In genomic region chr9:97809666-97810344, GRCh38 we compare ENCODE assay signal across 20 cellular contexts. TPM values are rescaled to one million over a fixed set of nuclear protein-coding genes. Genes with fewer than 3 reads are reported as not detected.
DNase-seq lines count a peak whose midpoint lies in the region; ATAC-seq, FAIRE-seq and TF ChIP-seq lines count a peak whose summit lies in the region.
"Had no signal": no experiment of that assay in that cellular context is flagged by ENCODE, and none has a peak within 500 bp of the region (broad histone marks: within the 10 kb centered on the region; RNA-seq: fewer than 3 reads in every experiment).

No MANE protein-coding gene starts in this region.

- intact Hi-C loops in A673 (cut with micrococcal nuclease; ENCODE audit: unreplicated experiment) = no loop called here
- intact Hi-C loops in spleen (cut with DNase I; ENCODE audit: low total_unique reads) = no loop called here
- intact Hi-C loops in CD4-positive, alpha-beta memory T cell (cut with micrococcal nuclease) = no loop called here

- no peaks in the 10 kb centered on the region for H3K36me3 Mint-ChIP-seq in GM23338 (ENCODE audit: low read depth)
- H3K36me3 Mint-ChIP-seq in CD4-positive, alpha-beta memory T cell = no peaks in the 10 kb centered on the region

- H3K27me3 ChIP-seq in A673 (replicated peaks; ENCODE audit: insufficient read depth, low read depth, low read length, poor library complexity) (peaks cover 9% of the 10 kb centered on the region), GM23338 (ENCODE audit: insufficient read depth) (peaks cover 6% of the 10 kb centered on the region; the same call in 1 of the 2 replicates), spleen (replicated peaks in 1 of 7) (peaks cover 0 to 54% (median 6%) of the 10 kb centered on the region in 7 donors)
- no peaks in the 10 kb centered on the region for H3K27me3 ChIP-seq in CD4-positive, alpha-beta memory T cell (ENCODE audit: insufficient read depth, low read length)

- CTCF ChIA-PET in A673 (lab: Charles Lee) = no interaction called here
- CTCF ChIA-PET in CD4-positive, alpha-beta memory T cell (lab: Charles Lee; ENCODE audit: partially characterized antibody) = no interaction called here

- peaks cover 5% of the 10 kb centered on the region for H3K27me3 Mint-ChIP-seq in GM23338 (ENCODE audit: insufficient read depth, low read depth, poor library complexity)
- peaks cover 4 to 7% of the 10 kb centered on the region in 2 donors for H3K27me3 Mint-ChIP-seq in CD4-positive, alpha-beta memory T cell

- TF ChIP-seq CTCF in A673 (conservative IDR thresholded peaks at IDR 0.05; ENCODE audit: low read depth, low read length) (no peak), GM23338 (conservative IDR thresholded peaks at IDR 0.05; ENCODE audit: low read depth in 2 of 2) (no peak), spleen (IDR thresholded peaks at IDR 0.05 in 8 of 11, conservative IDR thresholded peaks at IDR 0.05 in 3 of 11) (no peak)

- no peak overlapping the region for H3K27ac Mint-ChIP-seq in GM23338
- no peak overlapping the region for H3K27ac Mint-ChIP-seq in CD4-positive, alpha-beta memory T cell
- H3K27ac Mint-ChIP-seq: activated CD8-positive, alpha-beta T cell treated with anti-CD3 and anti-CD28 coated beads for 36 hours; activated naive CD8-positive, alpha-beta T cell treated with anti-CD3 and anti-CD28 coated beads, Interleukin-2, amount 50 U/mL, for 24 hours; activated T-cell treated with anti-CD3 and anti-CD28 coated beads, Interleukin-2, amount 50 U/mL, for 72 hours; HFFc6 had no signal

- DNase-seq in A673 (ENCODE audit: low spot score) (peak; percentile 31), GM23338 (ENCODE audit: low spot score) (peak; percentile 11), RCC 7860 (ENCODE audit: low spot score) (peak; percentile 81), glomerular visceral epithelial cell (ENCODE audit: extremely low spot score) (peak; percentile 81), NCI-H1694 treated with DMSO at 0.1 percent for 48 hours (lab: John Stamatoyannopoulos, UW) (no peak), spleen (no peak), NCI-H2107 treated with DMSO at 0.1 percent for 48 hours (lab: John Stamatoyannopoulos, UW; ENCODE audit: unreplicated experiment) (no peak)
- no peak for DNase-seq in CD4-positive, alpha-beta memory T cell
- DNase-seq: activated CD8-positive, alpha-beta T cell treated with anti-CD3 and anti-CD28 coated beads for 36 hours; activated naive CD8-positive, alpha-beta T cell treated with anti-CD3 and anti-CD28 coated beads, Interleukin-2, amount 50 U/mL, for 24 hours; activated T-cell treated with anti-CD3 and anti-CD28 coated beads, Interleukin-2, amount 50 U/mL, for 72 hours; effector CD8-positive, alpha-beta T cell; HFFc6; left ventricle myocardium superior; tibial artery had no signal

- H3K27ac ChIP-seq in A673 (ENCODE audit: low read depth, low read length, poor library complexity, severe bottlenecking) (no peak overlapping the region), GM23338 (ENCODE audit: low read depth) (no peak overlapping the region), spleen (no peak overlapping the region)
- no peak overlapping the region for H3K27ac ChIP-seq in CD4-positive, alpha-beta memory T cell (ENCODE audit: low read depth, low read length)
- H3K27ac ChIP-seq: parathyroid adenoma, PC-9, tibial artery had no signal

- ATAC-seq in GM23338 = peak; percentile 81
- ATAC-seq: activated CD8-positive, alpha-beta T cell treated with anti-CD3 and anti-CD28 coated beads for 36 hours; activated naive CD8-positive, alpha-beta T cell treated with anti-CD3 and anti-CD28 coated beads, Interleukin-2, amount 50 U/mL, for 24 hours; left ventricle myocardium superior had no signal

- peak overlapping the region; percentile 32; the same call in 1 of the 2 replicates for H2AFZ ChIP-seq in GM23338
- H2AFZ ChIP-seq: parathyroid adenoma, PC-9 had no signal

- no peaks in the 10 kb centered on the region for H3K79me2 ChIP-seq in GM23338 (replicated peaks; ENCODE audit: insufficient read depth)
- H3K79me2 ChIP-seq: parathyroid adenoma had no signal

- no TSS peak for BruUV-seq in A673 (replicated peaks; lab: Mats Ljungman, UMichigan)

- H4K20me1 ChIP-seq in GM23338 (replicated peaks; ENCODE audit: insufficient read depth) = no peaks in the 10 kb centered on the region

- no peaks in the 10 kb centered on the region for H3K9me3 ChIP-seq in A673 (ENCODE audit: low read depth, low read length, poor library complexity, severe bottlenecking)
- peaks cover 0 to 14% (median 8%) of the 10 kb centered on the region in 8 donors for H3K9me3 ChIP-seq in spleen
- no peaks in the 10 kb centered on the region for H3K9me3 ChIP-seq in CD4-positive, alpha-beta memory T cell (ENCODE audit: control insufficient read depth in 1 of 2, low read length in 2 of 2)

- 67 to 86% (median 74%) methylated on average over 5 of the region's 5 CpGs for WGBS in spleen, 5 donors

- H3K36me3 ChIP-seq in A673 (ENCODE audit: insufficient read depth, low read length, poor library complexity, severe bottlenecking) (no peaks in the 10 kb centered on the region), GM23338 (ENCODE audit: insufficient read depth) (no peaks in the 10 kb centered on the region), spleen (no peaks in the 10 kb centered on the region)
- H3K36me3 ChIP-seq in CD4-positive, alpha-beta memory T cell (ENCODE audit: insufficient read depth, low read length) = no peaks in the 10 kb centered on the region
- H3K36me3 ChIP-seq: tibial artery had no signal

- no peak for TF ChIP-seq POLR2A in spleen (IDR thresholded peaks at IDR 0.05)

- H3F3A ChIP-seq in GM23338 (replicated peaks; ENCODE audit: low read depth) = no peaks in the 10 kb centered on the region

- H3K9me2 ChIP-seq in GM23338 (ENCODE audit: insufficient read depth) = 0 out of 2 replicates have a peak, but pooled peaks cover 3% of the 10 kb centered on the region

- peaks cover 14% of the 10 kb centered on the region for H3K4me1 Mint-ChIP-seq in GM23338
- peaks cover 0 to 1% (median 0%) of the 10 kb centered on the region in 4 donors for H3K4me1 Mint-ChIP-seq in CD4-positive, alpha-beta memory T cell

- H3K9me3 Mint-ChIP-seq in GM23338 = no peaks in the 10 kb centered on the region
- peaks cover 0 to 4% (median 3%) of the 10 kb centered on the region in 8 donors for H3K9me3 Mint-ChIP-seq in CD4-positive, alpha-beta memory T cell
- H3K9me3 Mint-ChIP-seq: activated CD8-positive, alpha-beta T cell treated with anti-CD3 and anti-CD28 coated beads for 36 hours; activated naive CD8-positive, alpha-beta T cell treated with anti-CD3 and anti-CD28 coated beads, Interleukin-2, amount 50 U/mL, for 24 hours; activated T-cell treated with anti-CD3 and anti-CD28 coated beads, Interleukin-2, amount 50 U/mL, for 72 hours; HFFc6 had no signal

- H3K4me3 ChIP-seq in A673 (ENCODE audit: low read depth, low read length, poor library complexity, severe bottlenecking) (no peak overlapping the region), GM23338 (no peak overlapping the region), spleen (no peak overlapping the region)
- no peak overlapping the region for H3K4me3 ChIP-seq in CD4-positive, alpha-beta memory T cell (ENCODE audit: low read length in 2 of 2)
- H3K4me3 ChIP-seq: PC-9, tibial artery had no signal

- 0 out of 2 replicates have a peak overlapping the region, but pooled peaks have one; percentile 35 for H3K4me2 ChIP-seq in GM23338
- H3K4me2 ChIP-seq: PC-9 had no signal

- no peaks in the 10 kb centered on the region for H3K4me1 ChIP-seq in A673 (ENCODE audit: insufficient read depth, low read length, poor library complexity, severe bottlenecking)
- H3K4me1 ChIP-seq in GM23338 (ENCODE audit: insufficient read depth) = peaks cover 13% of the 10 kb centered on the region; the same call in 1 of the 2 replicates
- H3K4me1 ChIP-seq in spleen = no peaks in the 10 kb centered on the region
- no peaks in the 10 kb centered on the region for H3K4me1 ChIP-seq in CD4-positive, alpha-beta memory T cell (ENCODE audit: insufficient read depth, low read length)
- H3K4me1 ChIP-seq: parathyroid adenoma, tibial artery had no signal

- FAIRE-seq in RCC 7860 (lab: Jason Lieb, UNC) = peak; percentile 67
- FAIRE-seq: TTC549 had no signal

- POLR2A ChIA-PET in A673 (lab: Charles Lee; ENCODE audit: low non-redundant PET) = no interaction called here
- POLR2A ChIA-PET in CD4-positive, alpha-beta memory T cell (lab: Charles Lee; ENCODE audit: partially characterized antibody) = no interaction called here

- H3K4me3 Mint-ChIP-seq in GM23338 = no peak overlapping the region
- peak overlapping the region in 1 of 8 donors; percentile 66 for H3K4me3 Mint-ChIP-seq in CD4-positive, alpha-beta memory T cell
- H3K4me3 Mint-ChIP-seq: activated CD8-positive, alpha-beta T cell treated with anti-CD3 and anti-CD28 coated beads for 36 hours; activated naive CD8-positive, alpha-beta T cell treated with anti-CD3 and anti-CD28 coated beads, Interleukin-2, amount 50 U/mL, for 24 hours; activated T-cell treated with anti-CD3 and anti-CD28 coated beads, Interleukin-2, amount 50 U/mL, for 72 hours; HFFc6 had no signal

TF ChIP-seq in GM23338, 12 proteins besides CTCF, POLR2A, EP300 and RAD21 (continues in another document):
- no peak for TF ChIP-seq ZNF114 (CRISPR knock-in tag; IDR thresholded peaks at IDR 0.05)
- no peak for TF ChIP-seq ZNF331 (CRISPR knock-in tag; IDR thresholded peaks at IDR 0.05; ENCODE audit: low read depth)

RNA-seq across cellular contexts. Expression of gene FOXE1, which starts 43.2 kb away (rescaled TPM):
- total RNA-seq in A673 (2021) (not detected in 2 replicates), spleen (not detected)
- total RNA-seq in GM23338 (2014; rRNA removed; shearing (Covaris generic)) = 0.35 and 0.45 TPM in 2 replicates
- polyA plus RNA-seq in GM23338 (2016; fragmentation: Nextera tagmentation; extraction: Ambion mirVana) (0.12 TPM in 1 of 2 replicates, not detected in the other), spleen (under 1 TPM; 0.02 to 0.04 (median 0.03) TPM)
- not detected for total RNA-seq in CD4-positive, alpha-beta memory T cell
- polyA plus RNA-seq in CD4-positive, alpha-beta memory T cell = not detected
- total RNA-seq: left ventricle myocardium superior, myocyte, skeletal muscle tissue had no signal

Comparison
In these comparisons a context has a peak if more than half of its experiments do, and no peak if none do; other contexts are left out.
1. DNase-seq: peak in A673 (single experiment), GM23338 (single experiment), RCC 7860 (single experiment) and glomerular visceral epithelial cell (single experiment); none in NCI-H1694 treated with DMSO at 0.1 percent for 48 hours (single experiment), spleen (single experiment), NCI-H2107 treated with DMSO at 0.1 percent for 48 hours (single experiment) and CD4-positive, alpha-beta memory T cell (0 of 5).